18 cellular contexts compared by ENCODE assay signal in genomic region chr7:41010418-41010817, GRCh38.
DNase-seq lines count a peak whose midpoint lies in the region; ATAC-seq, FAIRE-seq and TF ChIP-seq lines count a peak whose summit lies in the region.
"Had no signal": no experiment of that assay in that cellular context is flagged by ENCODE, and none has a peak within 500 bp of the region (broad histone marks: within the 10 kb centered on the region; RNA-seq: fewer than 3 reads in every experiment).

No MANE protein-coding gene starts in this region.

- POLR2A ChIA-PET in endothelial cell of umbilical vein (lab: Charles Lee): interaction anchor here (0.6 kb wide), 1 partner anchor 305 kb away, joined by 4 read pairs; no protein-coding TSS in a partner anchor

- no peak for ATAC-seq in HG03139 (IDR thresholded peaks at IDR 0.05; ENCODE audit: unreplicated experiment)
- ATAC-seq in activated naive CD8-positive, alpha-beta T cell treated with anti-CD3 and anti-CD28 coated beads, Interleukin-2, amount 50 U/mL, for 24 hours: no peak
- no peak for ATAC-seq in HG03460 (IDR thresholded peaks at IDR 0.05; ENCODE audit: unreplicated experiment)

- H3K27me3 ChIP-seq in endothelial cell of umbilical vein (ENCODE audit: control insufficient read depth in 2 of 2, insufficient read depth in 2 of 2, low read length in 2 of 2): no peaks in the 10 kb centered on the region
- H3K27me3 ChIP-seq: cardiac muscle cell, MG63 had no signal

- no peaks in the 10 kb centered on the region for H3K9me1 ChIP-seq in endothelial cell of umbilical vein (replicated peaks; ENCODE audit: control insufficient read depth, extremely low read depth, insufficient read depth, low read length)

- H3K36me3 ChIP-seq in endothelial cell of umbilical vein (ENCODE audit: control insufficient read depth in 2 of 2, extremely low read depth in 1 of 2, insufficient read depth in 2 of 2, low read length in 2 of 2): no peaks in the 10 kb centered on the region
- H3K36me3 ChIP-seq: cardiac muscle cell, MG63 had no signal

- no peak for FAIRE-seq in endothelial cell of umbilical vein (lab: Jason Lieb, UNC)
- FAIRE-seq: islet of Langerhans had no signal

- no peak for TF ChIP-seq CTCF in endothelial cell of umbilical vein (IDR thresholded peaks at IDR 0.05; ENCODE audit: extremely low read depth in 1 of 2, insufficient read depth in 1 of 2, low read depth in 1 of 2, low read length in 2 of 2)

- H4K20me1 ChIP-seq in endothelial cell of umbilical vein (replicated peaks; ENCODE audit: control insufficient read depth, extremely low read depth, insufficient read depth, low read length): no peaks in the 10 kb centered on the region

- H3K27me3 Mint-ChIP-seq in activated naive CD8-positive, alpha-beta T cell treated with anti-CD3 and anti-CD28 coated beads, Interleukin-2, amount 50 U/mL, for 24 hours: peaks cover 1% of the 10 kb centered on the region
- H3K27me3 Mint-ChIP-seq: activated B cell treated with CpG ODN at 0.5 μM for 24 hours had no signal

- no peaks in the 10 kb centered on the region for H3K36me3 Mint-ChIP-seq in activated naive CD8-positive, alpha-beta T cell treated with anti-CD3 and anti-CD28 coated beads, Interleukin-2, amount 50 U/mL, for 24 hours (ENCODE audit: low read depth)

- H3K27ac Mint-ChIP-seq in activated naive CD8-positive, alpha-beta T cell treated with anti-CD3 and anti-CD28 coated beads, Interleukin-2, amount 50 U/mL, for 24 hours: no peak overlapping the region
- H3K27ac Mint-ChIP-seq: activated B cell treated with CpG ODN at 0.5 μM for 24 hours had no signal

- H2AFZ ChIP-seq in endothelial cell of umbilical vein (ENCODE audit: low read depth, low read length): no peak overlapping the region

- no peak overlapping the region for H3K4me2 ChIP-seq in endothelial cell of umbilical vein (ENCODE audit: insufficient read depth, low read length)

- TF ChIP-seq POLR2A in endothelial cell of umbilical vein (IDR thresholded peaks at IDR 0.05; ENCODE audit: low read depth, low read length): no peak

- H3K9me3 Mint-ChIP-seq in activated naive CD8-positive, alpha-beta T cell treated with anti-CD3 and anti-CD28 coated beads, Interleukin-2, amount 50 U/mL, for 24 hours: peaks cover 4% of the 10 kb centered on the region
- H3K9me3 Mint-ChIP-seq: activated B cell treated with CpG ODN at 0.5 μM for 24 hours, nephron had no signal

- CTCF ChIA-PET in endothelial cell of umbilical vein (lab: Charles Lee): interaction anchor here (1.2 to 3.3 kb wide), 6 partner anchors 12 to 700 kb away, joined by 3 to 17 read pairs (median 6); no protein-coding TSS in a partner anchor

- H3K4me1 ChIP-seq in endothelial cell of umbilical vein (ENCODE audit: control insufficient read depth, extremely low read depth, insufficient read depth, low read length): peaks cover 8% of the 10 kb centered on the region

- intact Hi-C loops in endothelial cell of umbilical vein (cut with micrococcal nuclease): loop anchor here (2.0 kb wide), 1 partner anchor 570 kb away; no protein-coding TSS in a partner anchor

- no peaks in the 10 kb centered on the region for H3K4me1 Mint-ChIP-seq in activated naive CD8-positive, alpha-beta T cell treated with anti-CD3 and anti-CD28 coated beads, Interleukin-2, amount 50 U/mL, for 24 hours
- H3K4me1 Mint-ChIP-seq: activated B cell treated with CpG ODN at 0.5 μM for 24 hours had no signal

- peak overlapping the region; percentile 14 for H3K27ac ChIP-seq in endothelial cell of umbilical vein (ENCODE audit: insufficient read depth, low read depth, low read length)
- H3K27ac ChIP-seq: C4-2B, cardiac muscle cell had no signal

- no peak overlapping the region for H3K9ac ChIP-seq in endothelial cell of umbilical vein (replicated peaks; ENCODE audit: extremely low read depth, insufficient read depth, low read length)

- no peak overlapping the region for H3K4me3 ChIP-seq in endothelial cell of umbilical vein (replicated peaks in 1 of 3; ENCODE audit: insufficient read depth in 1 of 3, low read depth in 1 of 3, low read length in 3 of 3)
- H3K4me3 ChIP-seq: cardiac muscle cell, MG63 had no signal

- DNase-seq in AG20443 (ENCODE audit: low spot score): peak; percentile 47
- DNase-seq in MV-4-11 (lab: John Stamatoyannopoulos, UW): peak; percentile 67
- peak; percentile 12 for DNase-seq in endothelial cell of umbilical vein (ENCODE audit: low read depth, low spot score)
- DNase-seq in midbrain (lab: John Stamatoyannopoulos, UW): peak; percentile 40
- DNase-seq in activated naive CD8-positive, alpha-beta T cell treated with anti-CD3 and anti-CD28 coated beads, Interleukin-2, amount 50 U/mL, for 24 hours: no peak
- no peak for DNase-seq in stimulated activated naive CD4-positive, alpha-beta T cell (lab: John Stamatoyannopoulos, UW)
- DNase-seq: activated B cell treated with CpG ODN at 0.5 μM for 24 hours; GF-D8; MG63; NCI-H345; SHP77; stimulated activated CD4-positive, alpha-beta T cell treated with anti-CD3 and anti-CD28 coated beads, Interleukin-12 subunit alpha, Interleukin-12 subunit beta, amount 100 ng/mL, for 4 hours had no signal

- no peaks in the 10 kb centered on the region for H3K79me2 ChIP-seq in endothelial cell of umbilical vein (ENCODE audit: control insufficient read depth, insufficient read depth, low read length)

- dilution Hi-C loops in endothelial cell of umbilical vein (cut with MboI; ENCODE audit: extremely low pct_ligation_motif_present, low sequenced_read_pairs): no loop called here

- no peak overlapping the region for H3K4me3 Mint-ChIP-seq in activated naive CD8-positive, alpha-beta T cell treated with anti-CD3 and anti-CD28 coated beads, Interleukin-2, amount 50 U/mL, for 24 hours
- H3K4me3 Mint-ChIP-seq: activated B cell treated with CpG ODN at 0.5 μM for 24 hours, nephron had no signal

- no peaks in the 10 kb centered on the region for H3K9me3 ChIP-seq in endothelial cell of umbilical vein (replicated peaks; ENCODE audit: control insufficient read depth, insufficient read depth, low read length)
- H3K9me3 ChIP-seq: MG63 had no signal

- BruUV-seq in endothelial cell of umbilical vein (replicated peaks; lab: Mats Ljungman, UMichigan): TSS peak; percentile 78

TF ChIP-seq in endothelial cell of umbilical vein, 7 proteins besides CTCF, POLR2A, EP300 and RAD21:
- TF ChIP-seq, protein P1, sequence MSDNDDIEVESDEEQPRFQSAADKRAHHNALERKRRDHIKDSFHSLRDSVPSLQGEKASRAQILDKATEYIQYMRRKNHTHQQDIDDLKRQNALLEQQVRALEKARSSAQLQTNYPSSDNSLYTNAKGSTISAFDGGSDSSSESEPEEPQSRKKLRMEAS (IDR thresholded peaks at IDR 0.05; ENCODE audit: insufficient read depth, insufficient read length): no peak
- TF ChIP-seq POLR2AphosphoS5 (IDR thresholded peaks at IDR 0.05; ENCODE audit: insufficient read depth, low read depth, low read length) (no peak), FOS (IDR thresholded peaks at IDR 0.05; ENCODE audit: borderline replicate concordance, insufficient read depth, low read length) (no peak), EZH2 (IDR thresholded peaks at IDR 0.05; ENCODE audit: borderline replicate concordance, low read depth, low read length, severe bottlenecking) (no peak), MYC (IDR thresholded peaks at IDR 0.05; ENCODE audit: low read depth, low read length) (no peak), GATA2 (IDR thresholded peaks at IDR 0.05; ENCODE audit: insufficient read depth, insufficient read length, low read depth, low read length) (no peak), JUN (IDR thresholded peaks at IDR 0.05; ENCODE audit: borderline replicate concordance, insufficient read depth, insufficient read length, low read depth) (no peak)
TF ChIP-seq in endothelial cell of umbilical vein: peak in this region for 0.

Comparison
In these comparisons a context has a peak if more than half of its experiments do, and no peak if none do; other contexts are left out.
1. DNase-seq: peak in AG20443 (single experiment), MV-4-11 (single experiment), endothelial cell of umbilical vein (single experiment) and midbrain (single experiment); none in activated naive CD8-positive, alpha-beta T cell treated with anti-CD3 and anti-CD28 coated beads, Interleukin-2, amount 50 U/mL, for 24 hours (single experiment) and stimulated activated naive CD4-positive, alpha-beta T cell (0 of 6).